ENCODE assay signal across 1 cellular context in the genomic region with DNA sequence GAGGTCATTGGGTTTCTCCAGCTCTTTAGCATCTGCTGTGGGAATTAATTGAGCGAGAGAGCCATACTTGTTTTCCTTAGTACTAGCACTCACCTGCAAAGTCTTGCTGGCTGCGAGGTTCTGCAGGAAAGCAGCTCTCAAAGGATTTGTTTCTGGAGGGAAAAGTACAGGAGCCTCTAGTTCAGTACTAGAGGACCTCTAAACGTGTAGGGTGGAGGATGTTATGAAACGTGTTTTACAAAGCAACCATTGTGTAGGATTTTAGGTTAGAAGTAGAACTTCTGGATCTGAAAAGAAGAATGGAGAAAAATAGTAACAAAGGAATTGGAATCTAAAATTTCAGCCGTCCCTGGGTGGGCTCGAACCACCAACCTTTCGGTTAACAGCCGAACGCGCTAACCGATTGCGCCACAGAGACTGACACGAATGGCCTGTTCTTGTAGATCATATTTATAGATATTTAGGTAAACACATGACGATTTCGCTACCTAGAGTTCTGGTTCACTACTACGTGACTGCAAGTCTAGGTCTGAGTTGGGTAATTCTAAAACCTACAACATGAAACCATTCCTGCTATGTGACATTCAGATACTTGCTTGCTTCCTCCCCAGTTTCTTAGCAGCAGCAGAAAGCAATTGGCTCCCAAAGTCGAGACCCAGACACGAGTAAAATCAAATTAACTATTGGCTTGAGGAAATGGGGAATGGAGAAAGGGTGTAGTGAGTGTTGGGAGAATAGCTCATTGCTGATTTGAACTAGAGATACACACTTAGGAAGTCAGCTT.
TF ChIP-seq lines count a peak whose summit lies in the region.

No MANE protein-coding gene starts in this region.

TF ChIP-seq in K562, 482 proteins besides CTCF, POLR2A, EP300 and RAD21 (continued from another document and continues in another):
- TF ChIP-seq, protein P1, sequence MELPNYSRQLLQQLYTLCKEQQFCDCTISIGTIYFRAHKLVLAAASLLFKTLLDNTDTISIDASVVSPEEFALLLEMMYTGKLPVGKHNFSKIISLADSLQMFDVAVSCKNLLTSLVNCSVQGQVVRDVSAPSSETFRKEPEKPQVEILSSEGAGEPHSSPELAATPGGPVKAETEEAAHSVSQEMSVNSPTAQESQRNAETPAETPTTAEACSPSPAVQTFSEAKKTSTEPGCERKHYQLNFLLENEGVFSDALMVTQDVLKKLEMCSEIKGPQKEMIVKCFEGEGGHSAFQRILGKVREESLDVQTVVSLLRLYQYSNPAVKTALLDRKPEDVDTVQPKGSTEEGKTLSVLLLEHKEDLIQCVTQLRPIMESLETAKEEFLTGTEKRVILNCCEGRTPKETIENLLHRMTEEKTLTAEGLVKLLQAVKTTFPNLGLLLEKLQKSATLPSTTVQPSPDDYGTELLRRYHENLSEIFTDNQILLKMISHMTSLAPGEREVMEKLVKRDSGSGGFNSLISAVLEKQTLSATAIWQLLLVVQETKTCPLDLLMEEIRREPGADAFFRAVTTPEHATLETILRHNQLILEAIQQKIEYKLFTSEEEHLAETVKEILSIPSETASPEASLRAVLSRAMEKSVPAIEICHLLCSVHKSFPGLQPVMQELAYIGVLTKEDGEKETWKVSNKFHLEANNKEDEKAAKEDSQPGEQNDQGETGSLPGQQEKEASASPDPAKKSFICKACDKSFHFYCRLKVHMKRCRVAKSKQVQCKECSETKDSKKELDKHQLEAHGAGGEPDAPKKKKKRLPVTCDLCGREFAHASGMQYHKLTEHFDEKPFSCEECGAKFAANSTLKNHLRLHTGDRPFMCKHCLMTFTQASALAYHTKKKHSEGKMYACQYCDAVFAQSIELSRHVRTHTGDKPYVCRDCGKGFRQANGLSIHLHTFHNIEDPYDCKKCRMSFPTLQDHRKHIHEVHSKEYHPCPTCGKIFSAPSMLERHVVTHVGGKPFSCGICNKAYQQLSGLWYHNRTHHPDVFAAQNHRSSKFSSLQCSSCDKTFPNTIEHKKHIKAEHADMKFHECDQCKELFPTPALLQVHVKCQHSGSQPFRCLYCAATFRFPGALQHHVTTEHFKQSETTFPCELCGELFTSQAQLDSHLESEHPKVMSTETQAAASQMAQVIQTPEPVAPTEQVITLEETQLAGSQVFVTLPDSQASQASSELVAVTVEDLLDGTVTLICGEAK (IDR thresholded peaks at IDR 0.05), result peak; percentile 87
- TF ChIP-seq, protein P1 (CRISPR knock-in tag; IDR thresholded peaks at IDR 0.05), result no peak
- no peak for TF ChIP-seq ZNF79 (CRISPR knock-in tag; IDR thresholded peaks at IDR 0.05; ENCODE audit: low read depth)
- TF ChIP-seq CREB3 (tag; conservative IDR thresholded peaks at IDR 0.05; ENCODE audit: low read depth), result no peak
- no peak for TF ChIP-seq IRF2 (CRISPR knock-in tag; IDR thresholded peaks at IDR 0.05)
- TF ChIP-seq, protein P2, sequence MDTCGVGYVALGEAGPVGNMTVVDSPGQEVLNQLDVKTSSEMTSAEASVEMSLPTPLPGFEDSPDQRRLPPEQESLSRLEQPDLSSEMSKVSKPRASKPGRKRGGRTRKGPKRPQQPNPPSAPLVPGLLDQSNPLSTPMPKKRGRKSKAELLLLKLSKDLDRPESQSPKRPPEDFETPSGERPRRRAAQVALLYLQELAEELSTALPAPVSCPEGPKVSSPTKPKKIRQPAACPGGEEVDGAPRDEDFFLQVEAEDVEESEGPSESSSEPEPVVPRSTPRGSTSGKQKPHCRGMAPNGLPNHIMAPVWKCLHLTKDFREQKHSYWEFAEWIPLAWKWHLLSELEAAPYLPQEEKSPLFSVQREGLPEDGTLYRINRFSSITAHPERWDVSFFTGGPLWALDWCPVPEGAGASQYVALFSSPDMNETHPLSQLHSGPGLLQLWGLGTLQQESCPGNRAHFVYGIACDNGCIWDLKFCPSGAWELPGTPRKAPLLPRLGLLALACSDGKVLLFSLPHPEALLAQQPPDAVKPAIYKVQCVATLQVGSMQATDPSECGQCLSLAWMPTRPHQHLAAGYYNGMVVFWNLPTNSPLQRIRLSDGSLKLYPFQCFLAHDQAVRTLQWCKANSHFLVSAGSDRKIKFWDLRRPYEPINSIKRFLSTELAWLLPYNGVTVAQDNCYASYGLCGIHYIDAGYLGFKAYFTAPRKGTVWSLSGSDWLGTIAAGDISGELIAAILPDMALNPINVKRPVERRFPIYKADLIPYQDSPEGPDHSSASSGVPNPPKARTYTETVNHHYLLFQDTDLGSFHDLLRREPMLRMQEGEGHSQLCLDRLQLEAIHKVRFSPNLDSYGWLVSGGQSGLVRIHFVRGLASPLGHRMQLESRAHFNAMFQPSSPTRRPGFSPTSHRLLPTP (IDR thresholded peaks at IDR 0.05; ENCODE audit: borderline replicate concordance, extremely low read depth, insufficient read length), result peak; percentile 88
- no peak for TF ChIP-seq KDM1A (IDR thresholded peaks at IDR 0.05)
- no peak for TF ChIP-seq NR4A1 (CRISPR knock-in tag; IDR thresholded peaks at IDR 0.05)
- 0 out of 2 replicates have a peak, but pooled peaks have one; percentile 40 for TF ChIP-seq NR4A1 (tag; IDR thresholded peaks at IDR 0.05)
- peak; percentile 96 for TF ChIP-seq CEBPG (CRISPR knock-in tag; IDR thresholded peaks at IDR 0.05)
- peak; percentile 93 to 97 for TF ChIP-seq CEBPG (tag; conservative IDR thresholded peaks at IDR 0.05 in 1 of 2, IDR thresholded peaks at IDR 0.05 in 1 of 2)
- TF ChIP-seq RB1 (IDR thresholded peaks at IDR 0.05; ENCODE audit: low read depth), result peak; percentile 75; the same call in 1 of the 2 replicates
- peak; percentile 78; the same call in 1 of the 2 replicates for TF ChIP-seq ZBTB5 (IDR thresholded peaks at IDR 0.05)
- peak; percentile 99 for TF ChIP-seq POLR3A (IDR thresholded peaks at IDR 0.05; ENCODE audit: borderline replicate concordance, extremely low read depth, insufficient read depth, insufficient read length)
- 0 out of 2 replicates have a peak, but pooled peaks have one; percentile 27 for TF ChIP-seq PML (IDR thresholded peaks at IDR 0.05; ENCODE audit: low read length)
- TF ChIP-seq RBFOX2 (IDR thresholded peaks at IDR 0.05; ENCODE audit: low read depth, low read length), result no peak
- TF ChIP-seq, protein P3, sequence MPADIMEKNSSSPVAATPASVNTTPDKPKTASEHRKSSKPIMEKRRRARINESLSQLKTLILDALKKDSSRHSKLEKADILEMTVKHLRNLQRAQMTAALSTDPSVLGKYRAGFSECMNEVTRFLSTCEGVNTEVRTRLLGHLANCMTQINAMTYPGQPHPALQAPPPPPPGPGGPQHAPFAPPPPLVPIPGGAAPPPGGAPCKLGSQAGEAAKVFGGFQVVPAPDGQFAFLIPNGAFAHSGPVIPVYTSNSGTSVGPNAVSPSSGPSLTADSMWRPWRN (IDR thresholded peaks at IDR 0.05; ENCODE audit: low read depth), result peak; percentile 15; the same call in 1 of the 2 replicates
- TF ChIP-seq ATF1 (CRISPR knock-in tag; IDR thresholded peaks at IDR 0.05), result no peak
- peak; percentile 83 for TF ChIP-seq ATF1 (tag; IDR thresholded peaks at IDR 0.05)
- TF ChIP-seq SP1 (CRISPR knock-in tag; IDR thresholded peaks at IDR 0.05), result peak; percentile 72
- no peak for TF ChIP-seq DMBX1 (CRISPR knock-in tag; IDR thresholded peaks at IDR 0.05; ENCODE audit: borderline replicate concordance)
- TF ChIP-seq L3MBTL2 (IDR thresholded peaks at IDR 0.05), result 0 out of 2 replicates have a peak, but pooled peaks have one; percentile 45
- TF ChIP-seq CBX8 (IDR thresholded peaks at IDR 0.05; ENCODE audit: borderline replicate concordance, extremely low read depth, low read depth, low read length, poor library complexity, severe bottlenecking), result no peak
- peak; percentile 39; the same call in 1 of the 2 replicates for TF ChIP-seq GATA2 (CRISPR knock-in tag; IDR thresholded peaks at IDR 0.05)
- peak; percentile 80 to 86; a peak in 3 of 4 replicates for TF ChIP-seq ARNT (IDR thresholded peaks at IDR 0.05)
- no peak for TF ChIP-seq TAF15 (IDR thresholded peaks at IDR 0.05; ENCODE audit: low read depth, low read length)
- no peak for TF ChIP-seq FOXJ3 (CRISPR knock-in tag; IDR thresholded peaks at IDR 0.05)
